In genomic region chr15:64844576-64845140, GRCh38 we compare ENCODE assay signal across 9 cellular contexts. TPM values are rescaled to one million over a fixed set of nuclear protein-coding genes. Genes with fewer than 3 reads are reported as not detected.
DNase-seq lines count a peak whose midpoint lies in the region; TF ChIP-seq lines count a peak whose summit lies in the region.
"Had no signal": no experiment of that assay in that cellular context is flagged by ENCODE, and none has a peak within 500 bp of the region (broad histone marks: within the 10 kb centered on the region; RNA-seq: fewer than 3 reads in every experiment).

No MANE protein-coding gene starts in this region.

- no peaks in the 10 kb centered on the region for H3K27me3 ChIP-seq in CD4-positive, alpha-beta memory T cell (ENCODE audit: insufficient read depth, low read length)
- no peaks in the 10 kb centered on the region for H3K27me3 ChIP-seq in neural progenitor cell

- H3K27ac ChIP-seq in CD4-positive, alpha-beta memory T cell (ENCODE audit: low read depth, low read length) = peak overlapping the region; percentile 45
- H3K27ac ChIP-seq in OCI-LY7 (ENCODE audit: low read depth, low read length, poor library complexity, severe bottlenecking) = peak overlapping the region; percentile 46
- no peak overlapping the region for H3K27ac ChIP-seq in neural progenitor cell

- H3K9ac ChIP-seq in neural progenitor cell = no peak overlapping the region

- H3F3A ChIP-seq in neural progenitor cell (ENCODE audit: low read depth) = peaks cover 17% of the 10 kb centered on the region

- CTCF ChIA-PET in CD4-positive, alpha-beta memory T cell (lab: Charles Lee; ENCODE audit: partially characterized antibody) = interaction anchor here (0.9 to 3.7 kb wide), 5 partner anchors 9 to 116 kb away, joined by 3 to 19 read pairs (median 8); no protein-coding TSS in a partner anchor
- CTCF ChIA-PET in OCI-LY7 (lab: Charles Lee; ENCODE audit: unreplicated experiment) = no interaction called here

- peaks cover 0 to 2% (median 0%) of the 10 kb centered on the region in 8 donors for H3K9me3 Mint-ChIP-seq in CD4-positive, alpha-beta memory T cell
- H3K9me3 Mint-ChIP-seq in dendritic cell treated with granulocyte-macrophage colony-stimulating factor and Interleukin-4, amounts not matched to agents 40 ng/mL and 50 ng/mL, for 4 days = no peaks in the 10 kb centered on the region
- H3K9me3 Mint-ChIP-seq in neural progenitor cell = no peaks in the 10 kb centered on the region

- no peaks in the 10 kb centered on the region for H3K9me2 ChIP-seq in OCI-LY7 (ENCODE audit: insufficient read depth, low read length)

- no TSS peak for BruUV-seq in OCI-LY7 (replicated peaks; lab: Mats Ljungman, UMichigan)

- POLR2A ChIA-PET in CD4-positive, alpha-beta memory T cell (lab: Charles Lee; ENCODE audit: partially characterized antibody) = interaction anchor here (1.0 to 16.3 kb wide), 2 partner anchors 13 to 49 kb away, joined by 3 to 331 read pairs; no protein-coding TSS in a partner anchor
- POLR2A ChIA-PET in OCI-LY7 (lab: Charles Lee) = interaction anchor here (2.3 kb wide), 1 partner anchor 50 kb away, joined by 13 read pairs; no protein-coding TSS in a partner anchor

- H3K4me2 ChIP-seq in OCI-LY7 (ENCODE audit: low read length) (peak overlapping the region; percentile 95), neural progenitor cell (peak overlapping the region; percentile 78)

- H3K79me2 ChIP-seq in OCI-LY7 (ENCODE audit: insufficient read depth, low read depth, low read length) = peaks cover 36% of the 10 kb centered on the region
- H3K79me2 ChIP-seq in neural progenitor cell (ENCODE audit: low read depth) = peaks cover 50% of the 10 kb centered on the region

- H2AFZ ChIP-seq in OCI-LY7 (ENCODE audit: low read length) (no peak overlapping the region), neural progenitor cell (replicated peaks) (no peak overlapping the region)

- TF ChIP-seq CTCF in OCI-LY7 (conservative IDR thresholded peaks at IDR 0.05; ENCODE audit: low read length) (no peak), neural progenitor cell (IDR thresholded peaks at IDR 0.05) (no peak)

- 0 out of 2 replicates have a peak, but pooled peaks cover 4% of the 10 kb centered on the region for H4K20me1 ChIP-seq in OCI-LY7 (ENCODE audit: insufficient read depth, low read length)
- H4K20me1 ChIP-seq in neural progenitor cell (ENCODE audit: low read depth) = peaks cover 43% of the 10 kb centered on the region

- peak in 1 of 5 donors; percentile 24 for DNase-seq in CD4-positive, alpha-beta memory T cell
- DNase-seq in OCI-LY7 (ENCODE audit: low spot score) (peak; percentile 56), neural progenitor cell (ENCODE audit: low spot score) (peak; percentile 39), HCEC 1CT (no peak), NCI-H748 (lab: John Stamatoyannopoulos, UW; ENCODE audit: unreplicated experiment) (no peak), NCI-H2196 treated with DMSO at 0.1 percent for 48 hours (lab: John Stamatoyannopoulos, UW; ENCODE audit: unreplicated experiment) (no peak), iPS-NIHi7 (ENCODE audit: extremely low spot score) (no peak)
- DNase-seq: stimulated activated CD8-positive, alpha-beta memory T cell treated with anti-CD3 and anti-CD28 coated beads, Interleukin-4, amount 100 ng/mL, for 48 hours had no signal

- peak overlapping the region; percentile 72 to 99 (median 88) for H3K27ac Mint-ChIP-seq in CD4-positive, alpha-beta memory T cell
- H3K27ac Mint-ChIP-seq in dendritic cell treated with granulocyte-macrophage colony-stimulating factor and Interleukin-4, amounts not matched to agents 40 ng/mL and 50 ng/mL, for 4 days = peak overlapping the region; percentile 87
- H3K27ac Mint-ChIP-seq in neural progenitor cell = no peak overlapping the region

- H3K4me1 Mint-ChIP-seq in CD4-positive, alpha-beta memory T cell = peaks cover 44 to 78% (median 64%) of the 10 kb centered on the region in 4 donors
- peaks cover 67% of the 10 kb centered on the region for H3K4me1 Mint-ChIP-seq in dendritic cell treated with granulocyte-macrophage colony-stimulating factor and Interleukin-4, amounts not matched to agents 40 ng/mL and 50 ng/mL, for 4 days (ENCODE audit: low read depth)
- peaks cover 45% of the 10 kb centered on the region for H3K4me1 Mint-ChIP-seq in neural progenitor cell

- H3K9me3 ChIP-seq in CD4-positive, alpha-beta memory T cell (ENCODE audit: control insufficient read depth in 1 of 2, low read length in 2 of 2) = no peaks in the 10 kb centered on the region
- H3K9me3 ChIP-seq in OCI-LY7 (ENCODE audit: low read length) (no peaks in the 10 kb centered on the region), neural progenitor cell (ENCODE audit: low read depth) (no peaks in the 10 kb centered on the region)

- H3K4me1 ChIP-seq in CD4-positive, alpha-beta memory T cell (ENCODE audit: insufficient read depth, low read length) = peaks cover 76% of the 10 kb centered on the region
- H3K4me1 ChIP-seq in OCI-LY7 (ENCODE audit: insufficient read depth, low read length, poor library complexity, severe bottlenecking) = peaks cover 65% of the 10 kb centered on the region
- peaks cover 36% of the 10 kb centered on the region for H3K4me1 ChIP-seq in neural progenitor cell

- peaks cover 6% of the 10 kb centered on the region for H3K36me3 ChIP-seq in CD4-positive, alpha-beta memory T cell (ENCODE audit: insufficient read depth, low read length)
- H3K36me3 ChIP-seq in OCI-LY7 (ENCODE audit: insufficient read depth, low read length) (peaks cover 12% of the 10 kb centered on the region), neural progenitor cell (no peaks in the 10 kb centered on the region)

- peaks cover 4 to 29% of the 10 kb centered on the region in 2 donors for H3K36me3 Mint-ChIP-seq in CD4-positive, alpha-beta memory T cell
- peaks cover 80% of the 10 kb centered on the region for H3K36me3 Mint-ChIP-seq in dendritic cell treated with granulocyte-macrophage colony-stimulating factor and Interleukin-4, amounts not matched to agents 40 ng/mL and 50 ng/mL, for 4 days (ENCODE audit: low read depth)
- H3K36me3 Mint-ChIP-seq in neural progenitor cell = peaks cover 12% of the 10 kb centered on the region

- no peaks in the 10 kb centered on the region for H3K27me3 Mint-ChIP-seq in CD4-positive, alpha-beta memory T cell
- H3K27me3 Mint-ChIP-seq in dendritic cell treated with granulocyte-macrophage colony-stimulating factor and Interleukin-4, amounts not matched to agents 40 ng/mL and 50 ng/mL, for 4 days = no peaks in the 10 kb centered on the region
- peaks cover 6% of the 10 kb centered on the region for H3K27me3 Mint-ChIP-seq in neural progenitor cell (ENCODE audit: insufficient read depth, low read depth)

- H3K4me3 ChIP-seq in CD4-positive, alpha-beta memory T cell (ENCODE audit: low read length in 2 of 2) = peak overlapping the region; percentile 24 to 50
- H3K4me3 ChIP-seq in OCI-LY7 (ENCODE audit: low read depth, low read length, poor library complexity, severe bottlenecking) (peak overlapping the region; percentile 92), neural progenitor cell (no peak overlapping the region)

- intact Hi-C loops in CD4-positive, alpha-beta memory T cell (cut with micrococcal nuclease) = loop anchor here (5.0 kb wide), 1 partner anchor 148 kb away; no protein-coding TSS in a partner anchor
- intact Hi-C loops in OCI-LY7 (cut with micrococcal nuclease; ENCODE audit: unreplicated experiment) = loop anchor here (5.0 kb wide), 1 partner anchor 183 kb away; the partner anchor contains the start of gene MTFMT
- intact Hi-C loops in dendritic cell treated with granulocyte-macrophage colony-stimulating factor and Interleukin-4, amounts not matched to agents 40 ng/mL and 50 ng/mL, for 4 days (cut with micrococcal nuclease) = loop anchor here (5.0 kb wide), 1 partner anchor 148 kb away; no protein-coding TSS in a partner anchor

- peak overlapping the region; percentile 85 to 99 (median 98) for H3K4me3 Mint-ChIP-seq in CD4-positive, alpha-beta memory T cell
- peak overlapping the region; percentile 90 for H3K4me3 Mint-ChIP-seq in dendritic cell treated with granulocyte-macrophage colony-stimulating factor and Interleukin-4, amounts not matched to agents 40 ng/mL and 50 ng/mL, for 4 days
- H3K4me3 Mint-ChIP-seq in neural progenitor cell = peak overlapping the region; percentile 52

RNA-seq across cellular contexts. Expression of gene PLEKHO2, which starts 2.9 kb away (rescaled TPM):
- 10 to 100 TPM; 22.7 to 24.1 TPM for total RNA-seq in CD4-positive, alpha-beta memory T cell
- 10 to 100 TPM; 10.6 to 29.1 TPM for polyA plus RNA-seq in CD4-positive, alpha-beta memory T cell
- 10.1 and 12.0 TPM in 2 replicates for total RNA-seq in OCI-LY7 (2014; rRNA removed; shearing (Covaris generic))
- total RNA-seq in OCI-LY7 (2022) = 21.3 and 24.5 TPM in 2 replicates
- total RNA-seq in neural progenitor cell (ENCODE audit: low replicate concordance) = 7.7 and 15.7 TPM in 2 replicates

RNA-seq across cellular contexts. Expression of gene PIF1, which starts 19.2 kb away (rescaled TPM):
- total RNA-seq in CD4-positive, alpha-beta memory T cell = under 1 TPM; 0.17 to 0.58 TPM
- polyA plus RNA-seq in CD4-positive, alpha-beta memory T cell = not detected
- 78.0 and 82.9 TPM in 2 replicates for total RNA-seq in OCI-LY7 (2014; rRNA removed; shearing (Covaris generic))
- 112 and 126 TPM in 2 replicates for total RNA-seq in OCI-LY7 (2022)
- 50.8 and 111 TPM in 2 replicates for total RNA-seq in neural progenitor cell (ENCODE audit: low replicate concordance)

Comparison
In these comparisons a context has a peak if more than half of its experiments do, and no peak if none do; other contexts are left out.
1. DNase-seq: peak in OCI-LY7 (single experiment) and neural progenitor cell (single experiment); none in HCEC 1CT (single experiment), NCI-H748 (single experiment), NCI-H2196 treated with DMSO at 0.1 percent for 48 hours (single experiment) and iPS-NIHi7 (single experiment).
2. RNA of gene PIF1, which starts 19.2 kb away (total RNA-seq): 78.0 to 126 TPM in OCI-LY7 and 50.8 to 111 TPM in neural progenitor cell; 0.17 to 0.58 TPM in CD4-positive, alpha-beta memory T cell; every median in the first group is over 10 times any median in the second.
3. Peak in every context shown above with its lines, with median percentiles within 50 percentile points of each other: H3K4me3 Mint-ChIP-seq.